In the genomic region with DNA sequence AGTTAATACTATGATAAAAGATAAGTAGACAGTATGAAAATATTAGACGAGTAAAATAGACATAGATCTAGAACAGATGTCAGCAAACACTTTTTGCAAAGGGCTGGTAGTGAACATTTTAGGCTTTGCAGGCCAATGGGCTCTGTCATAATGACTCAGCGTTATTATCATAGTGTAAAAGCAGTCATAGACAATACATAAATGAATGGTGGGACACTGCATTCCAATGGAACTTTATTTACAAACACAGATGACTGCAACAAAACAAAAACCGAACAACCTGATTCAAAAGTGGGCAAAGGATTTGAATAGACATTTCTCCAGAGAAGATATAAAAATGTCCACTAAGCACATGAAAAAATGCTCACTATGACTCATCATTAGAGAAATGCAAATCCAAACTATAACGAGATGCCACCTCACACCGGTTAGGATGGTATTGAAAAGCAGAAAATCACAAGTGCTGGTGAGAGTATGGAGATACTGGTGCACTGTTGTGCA, we compare ENCODE assay signal across 17 cellular contexts. TPM values are rescaled to one million over a fixed set of nuclear protein-coding genes. Genes with fewer than 3 reads are reported as not detected.
DNase-seq lines count a peak whose midpoint lies in the region; ATAC-seq and TF ChIP-seq lines count a peak whose summit lies in the region.
"Had no signal": no experiment of that assay in that cellular context is flagged by ENCODE, and none has a peak within 500 bp of the region (broad histone marks: within the 10 kb centered on the region; RNA-seq: fewer than 3 reads in every experiment).

No MANE protein-coding gene starts in this region.

- DNase-seq in EH (ENCODE audit: low read depth) (peak; percentile 71), SJSA1 (ENCODE audit: low read depth in 1 of 2, low spot score in 2 of 2) (peak in 1 of 2 experiments; percentile 74), fibroblast of the aortic adventitia (ENCODE audit: low read depth) (peak; percentile 79), aorta (no peak), T-helper 9 cell (no peak), natural killer cell (no peak)
- DNase-seq: activated CD4-positive, alpha-beta T cell treated with anti-CD3 and anti-CD28 coated beads, Interleukin-2, amount 50 U/mL, for 4 hours; adrenal gland; CD4-positive, alpha-beta memory T cell; left cardiac atrium; stimulated activated CD4-positive, alpha-beta T cell treated with anti-CD3 and anti-CD28 coated beads, Interleukin-2, amount 100 ng/mL, for 48 hours had no signal

- peak; percentile 70 for ATAC-seq in GM21717 (IDR thresholded peaks at IDR 0.05; ENCODE audit: unreplicated experiment)
- no peak for ATAC-seq in aorta (ENCODE audit: low FRiP score)
- ATAC-seq in HG02981 (IDR thresholded peaks at IDR 0.05; ENCODE audit: unreplicated experiment) = no peak
- ATAC-seq in natural killer cell = no peak
- ATAC-seq: left cardiac atrium had no signal

- no peaks in the 10 kb centered on the region for H3K36me3 Mint-ChIP-seq in natural killer cell
- H3K36me3 Mint-ChIP-seq: CD4-positive, alpha-beta memory T cell had no signal

- no peaks in the 10 kb centered on the region for H3K9me3 Mint-ChIP-seq in natural killer cell

- H3K36me3 ChIP-seq in SJSA1 = no peaks in the 10 kb centered on the region
- no peaks in the 10 kb centered on the region for H3K36me3 ChIP-seq in aorta (ENCODE audit: control insufficient read depth in 1 of 2, insufficient read depth in 2 of 2, low read length in 1 of 2)
- H3K36me3 ChIP-seq: adrenal gland, thoracic aorta had no signal

- H3K4me1 ChIP-seq in SJSA1 (replicated peaks) = peaks cover 20% of the 10 kb centered on the region
- H3K4me1 ChIP-seq in aorta (ENCODE audit: control insufficient read depth in 1 of 2, insufficient read depth in 2 of 2, low read length in 2 of 2) = no peaks in the 10 kb centered on the region
- H3K4me1 ChIP-seq: adrenal gland had no signal

- H3K27me3 ChIP-seq in SJSA1 (replicated peaks) = no peaks in the 10 kb centered on the region
- H3K27me3 ChIP-seq in aorta (ENCODE audit: control insufficient read depth in 1 of 2, insufficient read depth in 2 of 2, low read length in 1 of 2) = no peaks in the 10 kb centered on the region
- H3K27me3 ChIP-seq: adrenal gland had no signal

- peaks cover 2 to 5% of the 10 kb centered on the region in 2 donors for H3K27me3 Mint-ChIP-seq in natural killer cell (ENCODE audit: low read depth in 2 of 2)

- TF ChIP-seq CTCF in fibroblast of the aortic adventitia (IDR thresholded peaks at IDR 0.05; ENCODE audit: insufficient read depth, low read length) = no peak
- TF ChIP-seq CTCF in natural killer cell (IDR thresholded peaks at IDR 0.05) = no peak

- H3K9me3 ChIP-seq in SJSA1 (replicated peaks) = no peaks in the 10 kb centered on the region
- H3K9me3 ChIP-seq in aorta (ENCODE audit: control insufficient read depth, low read length) = peaks cover 1% of the 10 kb centered on the region
- H3K9me3 ChIP-seq: adrenal gland, thoracic aorta had no signal

- intact Hi-C loops in aorta (cut with DNase I) (no loop called here), natural killer cell (cut with micrococcal nuclease) (no loop called here)

- H3K27ac Mint-ChIP-seq in natural killer cell = no peak overlapping the region
- H3K27ac Mint-ChIP-seq: CD4-positive, alpha-beta memory T cell had no signal

- no peak overlapping the region for H3K4me3 ChIP-seq in SJSA1
- no peak overlapping the region for H3K4me3 ChIP-seq in fibroblast of the aortic adventitia (ENCODE audit: low read depth, low read length)
- no peak overlapping the region for H3K4me3 ChIP-seq in aorta (ENCODE audit: low read length in 2 of 2)
- H3K4me3 ChIP-seq: adrenal gland, thoracic aorta had no signal

- no peak overlapping the region for H3K4me3 Mint-ChIP-seq in natural killer cell
- H3K4me3 Mint-ChIP-seq: CD4-positive, alpha-beta memory T cell had no signal

- H3K4me1 Mint-ChIP-seq in natural killer cell = no peaks in the 10 kb centered on the region
- H3K4me1 Mint-ChIP-seq: CD4-positive, alpha-beta memory T cell had no signal

- H3K27ac ChIP-seq in SJSA1 (peak overlapping the region; percentile 46), aorta (ENCODE audit: low read depth in 1 of 2, low read length in 2 of 2) (no peak overlapping the region)
- H3K27ac ChIP-seq: adrenal gland, thoracic aorta had no signal

- 76 to 80% methylated on average over 5 of the region's 5 CpGs for WGBS in aorta, 2 donors

RNA-seq across cellular contexts. Expression of a gene that starts 7.3 kb away (rescaled TPM):
- not detected in 2 replicates for total RNA-seq in SJSA1 (2014; rRNA removed; shearing (Covaris generic))
- total RNA-seq in fibroblast of the aortic adventitia (ENCODE audit: low replicate concordance) (6.1 and 13.0 TPM in 2 replicates), aorta (10 to 100 TPM in 1 of 2 donors, 1 to 10 TPM in 1; 5.7 to 23.4 TPM), natural killer cell (under 1 TPM in 2 of 3 donors, not detected in 1; 0.07 to 0.35 TPM)
- 10 to 100 TPM in 1 of 2 donors, 1 to 10 TPM in 1; 8.6 to 10.8 TPM for polyA plus RNA-seq in aorta
- total RNA-seq: CD4-positive, alpha-beta memory T cell; epithelial cell of proximal tubule; SK-MEL-5 had no signal
- polyA plus RNA-seq: CD4-positive, alpha-beta memory T cell had no signal

RNA-seq across cellular contexts. Expression of a gene that starts 21.5 kb away (rescaled TPM):
- total RNA-seq in SJSA1 (2014; rRNA removed; shearing (Covaris generic)) = 223 and 305 TPM in 2 replicates
- total RNA-seq in fibroblast of the aortic adventitia (ENCODE audit: low replicate concordance) = 96.0 and 188 TPM in 2 replicates
- 10 to 100 TPM; 17.9 to 56.5 TPM for total RNA-seq in aorta
- 100 to 1,000 TPM in 1 of 2 donors, 10 to 100 TPM in 1; 75.7 to 146 TPM for polyA plus RNA-seq in aorta
- 1 to 10 TPM; 1.7 to 3.0 (median 3.0) TPM for total RNA-seq in natural killer cell

RNA-seq across cellular contexts. Expression of a gene that starts 31.8 kb away (rescaled TPM):
- 19.0 and 26.8 TPM in 2 replicates for total RNA-seq in SJSA1 (2014; rRNA removed; shearing (Covaris generic))
- 24.3 TPM in 1 of 2 replicates, not detected in the other for total RNA-seq in fibroblast of the aortic adventitia (ENCODE audit: low replicate concordance)
- 10 to 100 TPM in 1 of 2 donors, not detected in 1; 63.8 TPM for total RNA-seq in aorta
- polyA plus RNA-seq in aorta = 10 to 100 TPM; 42.4 to 54.4 TPM
- 10 to 100 TPM in 2 of 3 donors, not detected in 1; 31.9 to 34.7 TPM for total RNA-seq in natural killer cell
- total RNA-seq: CD4-positive, alpha-beta memory T cell; epithelial cell of proximal tubule; left cardiac atrium; SK-MEL-5; thoracic aorta had no signal

RNA-seq across cellular contexts. Expression of a gene that starts 44.3 kb away (rescaled TPM):
- total RNA-seq in SJSA1 (2014; rRNA removed; shearing (Covaris generic)) = not detected in 2 replicates
- not detected in 2 replicates for total RNA-seq in fibroblast of the aortic adventitia (ENCODE audit: low replicate concordance)
- total RNA-seq in aorta = not detected
- 10 to 100 TPM in 1 of 2 donors, under 1 TPM in 1; 0.46 to 36.7 TPM for polyA plus RNA-seq in aorta
- total RNA-seq in natural killer cell = under 1 TPM in 1 of 3 donors, not detected in 2; 0.47 TPM
- total RNA-seq: CD4-positive, alpha-beta memory T cell; epithelial cell of proximal tubule; left cardiac atrium; omental fat pad; SK-MEL-5 had no signal
- polyA plus RNA-seq: CD4-positive, alpha-beta memory T cell had no signal

RNA-seq across cellular contexts. Expression of a gene that starts 51.5 kb away (rescaled TPM):
- 4.1 and 19.3 TPM in 2 replicates for total RNA-seq in SJSA1 (2014; rRNA removed; shearing (Covaris generic))
- total RNA-seq in fibroblast of the aortic adventitia (ENCODE audit: low replicate concordance) (14.1 and 27.7 TPM in 2 replicates), aorta (100 to 1,000 TPM in 1 of 2 donors, 10 to 100 TPM in 1; 48.3 to 136 TPM), natural killer cell (100 to 1,000 TPM; 142 to 315 (median 205) TPM)
- 100 to 1,000 TPM in 1 of 2 donors, 10 to 100 TPM in 1; 17.5 to 279 TPM for polyA plus RNA-seq in aorta

Comparison
In these comparisons a context has a peak if more than half of its experiments do, and no peak if none do; other contexts are left out.
1. DNase-seq: peak in EH (single experiment) and fibroblast of the aortic adventitia (single experiment); none in aorta (0 of 2), T-helper 9 cell (single experiment) and natural killer cell (single experiment).
2. RNA of a gene that starts 21.5 kb away (total RNA-seq): 223 to 305 TPM in SJSA1, 96.0 to 188 TPM in fibroblast of the aortic adventitia and 17.9 to 56.5 TPM in aorta; 1.7 to 3.0 TPM in natural killer cell; every median in the first group is over 4 times any median in the second.